ENCODE assay signal across 10 cellular contexts in genomic region chr1:151828931-151829330, GRCh38. TPM values are rescaled to one million over a fixed set of nuclear protein-coding genes. Genes with fewer than 3 reads are reported as not detected.
DNase-seq lines count a peak whose midpoint lies in the region; ATAC-seq and TF ChIP-seq lines count a peak whose summit lies in the region.
"Had no signal": no experiment of that assay in that cellular context is flagged by ENCODE, and none has a peak within 500 bp of the region (broad histone marks: within the 10 kb centered on the region; RNA-seq: fewer than 3 reads in every experiment).

No MANE protein-coding gene starts in this region.

- H3K36me3 ChIP-seq in esophagus squamous epithelium: no peaks in the 10 kb centered on the region

- peaks cover 80% of the 10 kb centered on the region for H3K4me1 Mint-ChIP-seq in activated T-cell treated with anti-CD3 and anti-CD28 coated beads, Interleukin-2, amount 50 U/mL, for 4 hours (ENCODE audit: low read depth)
- H3K4me1 Mint-ChIP-seq in Calu3 (ENCODE audit: low read depth, unreplicated experiment): peaks cover 50% of the 10 kb centered on the region

- H3K4me3 ChIP-seq in skin epidermis (no peak overlapping the region), esophagus squamous epithelium (no peak overlapping the region)

- TF ChIP-seq POLR2A in esophagus squamous epithelium (IDR thresholded peaks at IDR 0.05): no peak

- H3K9me3 ChIP-seq in esophagus squamous epithelium: no peaks in the 10 kb centered on the region

- no peak for TF ChIP-seq CTCF in esophagus squamous epithelium (IDR thresholded peaks at IDR 0.05)
- no peak for TF ChIP-seq CTCF in Calu3 (IDR thresholded peaks at IDR 0.05; ENCODE audit: unreplicated experiment)

- no peak for DNase-seq in activated T-cell treated with anti-CD3 and anti-CD28 coated beads, Interleukin-2, amount 50 U/mL, for 4 hours
- no peak for DNase-seq in activated T-cell treated with anti-CD3 and anti-CD28 coated beads, Interleukin-2, amount 50 U/mL, for 1 hour
- DNase-seq in esophagus squamous epithelium (lab: John Stamatoyannopoulos, UW) (no peak), NCI-H1092 (lab: John Stamatoyannopoulos, UW) (no peak), Calu3 (no peak)
- DNase-seq: COR-L47 had no signal

- CTCF ChIA-PET in Calu3 (lab: Charles Lee): no interaction called here

- H3K27ac ChIP-seq in skin epidermis (peak overlapping the region in 13 of 21 experiments; percentile 0 to 82 (median 55)), esophagus squamous epithelium (peak overlapping the region in 2 of 4 donors; percentile 36 to 70)

- no peaks in the 10 kb centered on the region for H3K36me3 Mint-ChIP-seq in activated T-cell treated with anti-CD3 and anti-CD28 coated beads, Interleukin-2, amount 50 U/mL, for 4 hours (ENCODE audit: insufficient read depth)
- no peaks in the 10 kb centered on the region for H3K36me3 Mint-ChIP-seq in Calu3 (ENCODE audit: insufficient read depth, unreplicated experiment)
- H3K36me3 Mint-ChIP-seq: memory B cell had no signal

- peak overlapping the region; percentile 20 for H3K4me3 Mint-ChIP-seq in activated T-cell treated with anti-CD3 and anti-CD28 coated beads, Interleukin-2, amount 50 U/mL, for 4 hours
- no peak overlapping the region for H3K4me3 Mint-ChIP-seq in Calu3 (ENCODE audit: low read depth, unreplicated experiment)
- H3K4me3 Mint-ChIP-seq: memory B cell had no signal

- H3K27ac Mint-ChIP-seq in Calu3 (ENCODE audit: unreplicated experiment): no peak overlapping the region
- H3K27ac Mint-ChIP-seq: memory B cell had no signal

- 2 to 4% methylated on average over 9 to 11 of the region's 11 CpGs for WGBS in esophagus squamous epithelium, 2 donors

- H3K9me3 Mint-ChIP-seq in activated T-cell treated with anti-CD3 and anti-CD28 coated beads, Interleukin-2, amount 50 U/mL, for 4 hours: no peaks in the 10 kb centered on the region
- no peaks in the 10 kb centered on the region for H3K9me3 Mint-ChIP-seq in Calu3 (ENCODE audit: low read depth, unreplicated experiment)
- H3K9me3 Mint-ChIP-seq: memory B cell had no signal

- ATAC-seq in activated T-cell treated with anti-CD3 and anti-CD28 coated beads, Interleukin-2, amount 50 U/mL, for 4 hours: no peak
- ATAC-seq in SK-N-SH treated with all-trans-retinoic acid at 6 μM for 48 hours: peak; percentile 44
- ATAC-seq in esophagus mucosa: peak; percentile 2

- peaks cover 0 to 7% (median 0%) of the 10 kb centered on the region in 4 donors for H3K27me3 ChIP-seq in esophagus squamous epithelium

- H3K4me1 ChIP-seq in esophagus squamous epithelium: peaks cover 14 to 60% (median 16%) of the 10 kb centered on the region in 3 donors

- intact Hi-C loops in esophagus squamous epithelium (cut with DNase I) (no loop called here), Calu3 (cut with micrococcal nuclease; ENCODE audit: unreplicated experiment) (no loop called here)

- no peaks in the 10 kb centered on the region for H3K27me3 Mint-ChIP-seq in activated T-cell treated with anti-CD3 and anti-CD28 coated beads, Interleukin-2, amount 50 U/mL, for 4 hours (ENCODE audit: low read depth)
- peaks cover 17% of the 10 kb centered on the region for H3K27me3 Mint-ChIP-seq in Calu3 (ENCODE audit: unreplicated experiment)

- no TSS peak for BruUV-seq in Calu3 (replicated peaks; lab: Mats Ljungman, UMichigan)

TF ChIP-seq in SK-N-SH treated with all-trans-retinoic acid at 6 μM for 48 hours, 23 proteins besides CTCF, POLR2A, EP300 and RAD21 (continues in another document):
- TF ChIP-seq ARNTL (CRISPR knock-in tag; IDR thresholded peaks at IDR 0.05; ENCODE audit: borderline replicate concordance, low read depth): no peak
- no peak for TF ChIP-seq CSRNP3 (CRISPR knock-in tag; IDR thresholded peaks at IDR 0.05)
- no peak for TF ChIP-seq ZNF8 (CRISPR knock-in tag; IDR thresholded peaks at IDR 0.05)
- TF ChIP-seq OSR1 (CRISPR knock-in tag; IDR thresholded peaks at IDR 0.05): no peak
- no peak for TF ChIP-seq POU6F1 (CRISPR knock-in tag; IDR thresholded peaks at IDR 0.05; ENCODE audit: borderline replicate concordance, low read depth)
- TF ChIP-seq ISL1 (CRISPR knock-in tag; IDR thresholded peaks at IDR 0.05): no peak
- no peak for TF ChIP-seq PATZ1 (CRISPR knock-in tag; IDR thresholded peaks at IDR 0.05; ENCODE audit: borderline replicate concordance)
- no peak for TF ChIP-seq SNAI2 (CRISPR knock-in tag; IDR thresholded peaks at IDR 0.05)
- no peak for TF ChIP-seq CSDC2 (CRISPR knock-in tag; IDR thresholded peaks at IDR 0.05)
- no peak for TF ChIP-seq PPARA (CRISPR knock-in tag; IDR thresholded peaks at IDR 0.05; ENCODE audit: borderline replicate concordance)
- no peak for TF ChIP-seq TOX (CRISPR knock-in tag; IDR thresholded peaks at IDR 0.05; ENCODE audit: borderline replicate concordance)
- no peak for TF ChIP-seq BACH2 (CRISPR knock-in tag; IDR thresholded peaks at IDR 0.05; ENCODE audit: borderline replicate concordance)

RNA-seq across cellular contexts. Expression of gene RORC, which starts 2.7 kb away (rescaled TPM):
- total RNA-seq in activated T-cell treated with anti-CD3 and anti-CD28 coated beads, Interleukin-2, amount 50 U/mL, for 4 hours: 1 to 10 TPM; 1.1 to 5.1 (median 3.7) TPM
- total RNA-seq in esophagus mucosa (1.2 TPM), esophagus squamous epithelium (10 to 100 TPM in 1 of 4 donors, 1 to 10 TPM in 2, under 1 TPM in 1; 0.75 to 11.5 (median 5.3) TPM), Calu3 (2022) (0.19 and 1.2 TPM in 2 replicates)

RNA-seq across cellular contexts. Expression of gene C2CD4D, which starts 10.7 kb away (rescaled TPM):
- under 1 TPM; 0.33 to 0.90 (median 0.87) TPM for total RNA-seq in activated T-cell treated with anti-CD3 and anti-CD28 coated beads, Interleukin-2, amount 50 U/mL, for 4 hours
- 0.24 TPM for total RNA-seq in esophagus mucosa
- total RNA-seq in esophagus squamous epithelium: under 1 TPM in 2 of 4 donors, not detected in 2; 0.22 to 0.38 TPM
- 1.7 and 2.5 TPM in 2 replicates for total RNA-seq in Calu3 (2022)

RNA-seq across cellular contexts. Expression of gene LINGO4, which starts 23.7 kb away (rescaled TPM):
- under 1 TPM; 0.08 to 0.16 (median 0.16) TPM for total RNA-seq in activated T-cell treated with anti-CD3 and anti-CD28 coated beads, Interleukin-2, amount 50 U/mL, for 4 hours
- total RNA-seq in esophagus mucosa (not detected), esophagus squamous epithelium (under 1 TPM in 1 of 4 donors, not detected in 3; 0.19 TPM), Calu3 (2022) (not detected in 2 replicates)

RNA-seq across cellular contexts. Expression of gene THEM5, which starts 24.6 kb away (rescaled TPM):
- total RNA-seq in activated T-cell treated with anti-CD3 and anti-CD28 coated beads, Interleukin-2, amount 50 U/mL, for 4 hours: not detected
- total RNA-seq in esophagus mucosa (0.32 TPM), esophagus squamous epithelium (1 to 10 TPM in 1 of 4 donors, under 1 TPM in 1, not detected in 2; 0.76 to 1.7 TPM), Calu3 (2022) (not detected in 2 replicates)

RNA-seq across cellular contexts. Expression of gene TDRKH, which starts 38.6 kb away (rescaled TPM):
- 10 to 100 TPM in 2 of 3 donors, 1 to 10 TPM in 1; 9.6 to 10.4 (median 10.1) TPM for total RNA-seq in activated T-cell treated with anti-CD3 and anti-CD28 coated beads, Interleukin-2, amount 50 U/mL, for 4 hours
- total RNA-seq in esophagus mucosa (2.2 TPM), esophagus squamous epithelium (1 to 10 TPM; 1.1 to 5.3 (median 2.3) TPM), Calu3 (2022) (20.2 and 25.7 TPM in 2 replicates)

Comparison
In these comparisons a context has a peak if more than half of its experiments do, and no peak if none do; other contexts are left out.
1. ATAC-seq: peak in SK-N-SH treated with all-trans-retinoic acid at 6 μM for 48 hours (single experiment) and esophagus mucosa (single experiment); none in activated T-cell treated with anti-CD3 and anti-CD28 coated beads, Interleukin-2, amount 50 U/mL, for 4 hours (0 of 2).